In the genomic region with DNA sequence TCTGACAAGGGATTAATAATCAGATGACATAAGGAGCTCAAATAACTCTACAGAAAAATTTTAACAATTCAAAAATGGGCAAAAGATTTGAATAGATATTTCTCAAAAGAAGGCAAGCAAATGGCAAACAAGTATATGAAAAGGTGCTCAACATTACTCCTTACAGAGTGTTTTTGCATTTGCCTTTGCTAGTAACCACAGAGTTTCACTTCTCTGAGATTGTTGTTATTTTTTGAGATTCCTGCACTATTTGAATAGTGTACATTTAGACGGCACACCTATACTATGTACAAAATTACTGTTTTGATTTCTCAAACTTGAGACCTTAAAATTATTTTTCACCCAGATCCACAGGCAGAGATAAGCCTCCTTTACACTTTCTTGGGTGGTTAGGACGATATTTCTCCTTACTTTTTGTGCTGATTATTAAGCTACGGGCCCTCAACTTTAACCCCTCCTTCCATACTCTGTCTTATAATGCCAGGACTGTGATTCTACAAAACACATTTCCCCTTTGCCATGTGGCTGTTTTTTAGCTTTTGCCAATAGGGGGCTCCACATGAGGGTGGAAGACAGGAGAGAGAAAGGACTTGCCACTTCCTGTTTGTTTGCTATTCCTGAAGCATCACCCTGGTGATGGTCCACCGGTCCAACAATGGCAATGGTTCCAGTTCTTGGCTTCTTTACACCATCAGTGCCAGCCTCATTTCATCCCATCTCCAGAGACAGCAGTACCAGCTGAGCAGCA, we compare ENCODE assay signal across 9 cellular contexts.
DNase-seq lines count a peak whose midpoint lies in the region; ATAC-seq and TF ChIP-seq lines count a peak whose summit lies in the region.
"Had no signal": no experiment of that assay in that cellular context is flagged by ENCODE, and none has a peak within 500 bp of the region (broad histone marks: within the 10 kb centered on the region; RNA-seq: fewer than 3 reads in every experiment).

No MANE protein-coding gene starts in this region.

- ATAC-seq in GM21515 (IDR thresholded peaks at IDR 0.05; ENCODE audit: unreplicated experiment) (peak; percentile 94), HG03469 (IDR thresholded peaks at IDR 0.05; ENCODE audit: unreplicated experiment) (peak; percentile 97), HG03135 (IDR thresholded peaks at IDR 0.05; ENCODE audit: unreplicated experiment) (no peak)

- peak; percentile 30; the same call in 1 of the 2 replicates for TF ChIP-seq CTCF in GM12874 (IDR thresholded peaks at IDR 0.05; ENCODE audit: insufficient read depth, low read depth, low read length)
- peak; percentile 44 for TF ChIP-seq CTCF in endothelial cell (IDR thresholded peaks at IDR 0.05; ENCODE audit: unreplicated experiment)

- no peaks in the 10 kb centered on the region for H3K9me3 Mint-ChIP-seq in endothelial cell (ENCODE audit: unreplicated experiment)

- no peak for DNase-seq in endothelial cell (ENCODE audit: low spot score)
- no peak for DNase-seq in posterior cingulate gyrus
- DNase-seq in NCI-H510A (lab: John Stamatoyannopoulos, UW): no peak
- DNase-seq in NCI-H2029 (lab: John Stamatoyannopoulos, UW): no peak
- DNase-seq: DMS79 treated with DMSO at 0.1 percent for 48 hours had no signal

- H3K4me1 Mint-ChIP-seq in endothelial cell (ENCODE audit: unreplicated experiment): no peaks in the 10 kb centered on the region

- intact Hi-C loops in posterior cingulate gyrus (cut with DNase I): no loop called here

- H3K27me3 Mint-ChIP-seq in endothelial cell (ENCODE audit: unreplicated experiment): peaks cover 2% of the 10 kb centered on the region

- no peak overlapping the region for H3K4me3 Mint-ChIP-seq in endothelial cell (ENCODE audit: unreplicated experiment)

- no peaks in the 10 kb centered on the region for H3K36me3 Mint-ChIP-seq in endothelial cell (ENCODE audit: low read depth, unreplicated experiment)

- no peak overlapping the region for H3K27ac Mint-ChIP-seq in endothelial cell (ENCODE audit: unreplicated experiment)
